12 cellular contexts compared by ENCODE assay signal in genomic region chrX:134669378-134670098, GRCh38. TPM values are rescaled to one million over a fixed set of nuclear protein-coding genes. Genes with fewer than 3 reads are reported as not detected.
DNase-seq lines count a peak whose midpoint lies in the region; ATAC-seq, FAIRE-seq and TF ChIP-seq lines count a peak whose summit lies in the region.
"Had no signal": no experiment of that assay in that cellular context is flagged by ENCODE, and none has a peak within 500 bp of the region (broad histone marks: within the 10 kb centered on the region; RNA-seq: fewer than 3 reads in every experiment).

No MANE protein-coding gene starts in this region.

- DNase-seq in AG10803 (ENCODE audit: low read depth) (peak; percentile 95), RCC 7860 (ENCODE audit: low spot score) (peak; percentile 83), fibroblast of pulmonary artery (ENCODE audit: low read depth) (peak; percentile 90), osteoblast (ENCODE audit: insufficient read length, low spot score, missing footprints) (peak; percentile 85), SHP77 (lab: John Stamatoyannopoulos, UW) (no peak), GM23338 (ENCODE audit: low spot score) (no peak), NCI-H2227 treated with DMSO at 0.1 percent for 48 hours (lab: John Stamatoyannopoulos, UW) (no peak)
- DNase-seq in activated naive CD4-positive, alpha-beta T cell treated with anti-CD3 and anti-CD28 coated beads, Interleukin-2, amount 50 U/mL, for 72 hours (ENCODE audit: low spot score in 2 of 2), result no peak
- DNase-seq: activated naive CD4-positive, alpha-beta T cell treated with anti-CD3 and anti-CD28 coated beads, Interleukin-2, amount 10 ng/mL, durations not matched to agents 7 days and 5 days had no signal

- peak overlapping the region; percentile 62 for H3K4me2 ChIP-seq in osteoblast (ENCODE audit: insufficient read depth, low read length)
- no peak overlapping the region for H3K4me2 ChIP-seq in GM23338

- TF ChIP-seq CTCF in AG10803 (conservative IDR thresholded peaks at IDR 0.05; ENCODE audit: low read length) (no peak), fibroblast of pulmonary artery (IDR thresholded peaks at IDR 0.05; ENCODE audit: low read length, missing control alignments) (no peak), osteoblast (IDR thresholded peaks at IDR 0.05; ENCODE audit: extremely low read depth, low read depth, low read length) (no peak), GM23338 (conservative IDR thresholded peaks at IDR 0.05; ENCODE audit: low read depth in 2 of 2) (no peak)

- H4K20me1 ChIP-seq in osteoblast (ENCODE audit: insufficient read depth, low read length), result no peaks in the 10 kb centered on the region
- H4K20me1 ChIP-seq in GM23338 (replicated peaks; ENCODE audit: insufficient read depth), result no peaks in the 10 kb centered on the region

- H3F3A ChIP-seq in GM23338 (replicated peaks; ENCODE audit: low read depth), result no peaks in the 10 kb centered on the region

- H3K27ac Mint-ChIP-seq in GM23338, result no peak overlapping the region
- H3K27ac Mint-ChIP-seq in activated naive CD4-positive, alpha-beta T cell treated with anti-CD3 and anti-CD28 coated beads, Interleukin-2, amount 50 U/mL, for 72 hours, result no peak overlapping the region
- H3K27ac Mint-ChIP-seq: activated naive CD4-positive, alpha-beta T cell treated with anti-CD3 and anti-CD28 coated beads, Interleukin-2, amount 10 ng/mL, durations not matched to agents 7 days and 5 days; IgD-negative memory B cell had no signal

- H3K36me3 ChIP-seq in osteoblast (ENCODE audit: insufficient read depth, low read length), result no peaks in the 10 kb centered on the region
- no peaks in the 10 kb centered on the region for H3K36me3 ChIP-seq in GM23338 (ENCODE audit: insufficient read depth)

- H3K9me3 Mint-ChIP-seq in GM23338, result no peaks in the 10 kb centered on the region; the same call in 1 of the 3 replicates
- H3K9me3 Mint-ChIP-seq in activated naive CD4-positive, alpha-beta T cell treated with anti-CD3 and anti-CD28 coated beads, Interleukin-2, amount 50 U/mL, for 72 hours, result peaks cover 0 to 7% of the 10 kb centered on the region in 2 donors
- H3K9me3 Mint-ChIP-seq: activated naive CD4-positive, alpha-beta T cell treated with anti-CD3 and anti-CD28 coated beads, Interleukin-2, amount 10 ng/mL, durations not matched to agents 7 days and 5 days had no signal

- H3K27me3 ChIP-seq in osteoblast (ENCODE audit: insufficient read depth, low read length), result no peaks in the 10 kb centered on the region
- no peaks in the 10 kb centered on the region for H3K27me3 ChIP-seq in GM23338 (ENCODE audit: insufficient read depth)

- H3K27me3 Mint-ChIP-seq in GM23338 (ENCODE audit: insufficient read depth, low read depth, poor library complexity), result peaks cover 4% of the 10 kb centered on the region
- H3K27me3 Mint-ChIP-seq: IgD-negative memory B cell had no signal

- peaks cover 20% of the 10 kb centered on the region for H3K4me1 ChIP-seq in osteoblast (ENCODE audit: insufficient read depth, low read length)
- no peaks in the 10 kb centered on the region for H3K4me1 ChIP-seq in GM23338 (ENCODE audit: insufficient read depth)

- H2AFZ ChIP-seq in osteoblast (ENCODE audit: low read length) (peak overlapping the region; percentile 39), GM23338 (no peak overlapping the region)

- peaks cover 7% of the 10 kb centered on the region for H3K4me1 Mint-ChIP-seq in GM23338
- H3K4me1 Mint-ChIP-seq: activated naive CD4-positive, alpha-beta T cell treated with anti-CD3 and anti-CD28 coated beads, Interleukin-2, amount 10 ng/mL, durations not matched to agents 7 days and 5 days; IgD-negative memory B cell; neural crest cell had no signal

- peak overlapping the region; percentile 69 for H3K27ac ChIP-seq in osteoblast (ENCODE audit: low read depth, low read length)
- H3K27ac ChIP-seq in GM23338 (ENCODE audit: low read depth), result no peak overlapping the region

- no peak for ATAC-seq in GM23338
- no peak for ATAC-seq in activated naive CD4-positive, alpha-beta T cell treated with anti-CD3 and anti-CD28 coated beads, Interleukin-2, amount 50 U/mL, for 72 hours

- no peaks in the 10 kb centered on the region for H3K9me3 ChIP-seq in osteoblast (ENCODE audit: low read depth, low read length)

- no peaks in the 10 kb centered on the region for H3K36me3 Mint-ChIP-seq in GM23338 (ENCODE audit: low read depth)
- peaks cover 0 to 7% of the 10 kb centered on the region in 2 donors for H3K36me3 Mint-ChIP-seq in activated naive CD4-positive, alpha-beta T cell treated with anti-CD3 and anti-CD28 coated beads, Interleukin-2, amount 50 U/mL, for 72 hours
- H3K36me3 Mint-ChIP-seq: activated naive CD4-positive, alpha-beta T cell treated with anti-CD3 and anti-CD28 coated beads, Interleukin-2, amount 10 ng/mL, durations not matched to agents 7 days and 5 days; IgD-negative memory B cell had no signal

- H3K79me2 ChIP-seq in osteoblast (ENCODE audit: insufficient read depth, low read length) (no peaks in the 10 kb centered on the region), GM23338 (replicated peaks; ENCODE audit: insufficient read depth) (no peaks in the 10 kb centered on the region)

- H3K4me3 ChIP-seq in AG10803 (ENCODE audit: low read length), result peak overlapping the region; percentile 31
- H3K4me3 ChIP-seq in fibroblast of pulmonary artery (replicated peaks; ENCODE audit: low read depth, low read length), result no peak overlapping the region
- no peak overlapping the region for H3K4me3 ChIP-seq in osteoblast (ENCODE audit: insufficient read depth, low read length)
- H3K4me3 ChIP-seq in GM23338, result no peak overlapping the region

- no peak overlapping the region for H3K4me3 Mint-ChIP-seq in GM23338
- H3K4me3 Mint-ChIP-seq: activated naive CD4-positive, alpha-beta T cell treated with anti-CD3 and anti-CD28 coated beads, Interleukin-2, amount 10 ng/mL, durations not matched to agents 7 days and 5 days; IgD-negative memory B cell; neural crest cell had no signal

- H3K9me2 ChIP-seq in GM23338 (ENCODE audit: insufficient read depth), result no peaks in the 10 kb centered on the region

- no peak for FAIRE-seq in RCC 7860 (lab: Jason Lieb, UNC)

TF ChIP-seq in GM23338, 12 proteins besides CTCF, POLR2A, EP300 and RAD21:
- TF ChIP-seq ZNF114 (CRISPR knock-in tag; IDR thresholded peaks at IDR 0.05) (no peak), REST (IDR thresholded peaks at IDR 0.05; ENCODE audit: unreplicated experiment) (no peak)

RNA-seq across cellular contexts. Expression of gene PLAC1, which starts 11.3 kb away (rescaled TPM):
- total RNA-seq in osteoblast, result not detected in 2 replicates
- 0.83 TPM in 1 of 2 replicates, not detected in the other for total RNA-seq in GM23338 (2014; rRNA removed; shearing (Covaris generic))
- 0.50 and 0.89 TPM in 2 replicates for polyA plus RNA-seq in GM23338 (2016; fragmentation: Nextera tagmentation; extraction: Ambion mirVana)
- total RNA-seq in activated naive CD4-positive, alpha-beta T cell treated with anti-CD3 and anti-CD28 coated beads, Interleukin-2, amount 50 U/mL, for 72 hours, result not detected
- total RNA-seq: neural crest cell had no signal
- polyA plus RNA-seq: esophagus, IgD-negative memory B cell had no signal

Comparison
In these comparisons a context has a peak if more than half of its experiments do, and no peak if none do; other contexts are left out.
1. DNase-seq: peak in AG10803 (single experiment), RCC 7860 (single experiment), fibroblast of pulmonary artery (single experiment) and osteoblast (single experiment); none in SHP77 (0 of 2), GM23338 (single experiment), activated naive CD4-positive, alpha-beta T cell treated with anti-CD3 and anti-CD28 coated beads, Interleukin-2, amount 50 U/mL, for 72 hours (0 of 2) and NCI-H2227 treated with DMSO at 0.1 percent for 48 hours (single experiment).